Comparison of ENCODE assay signal across 9 cellular contexts in the genomic region with DNA sequence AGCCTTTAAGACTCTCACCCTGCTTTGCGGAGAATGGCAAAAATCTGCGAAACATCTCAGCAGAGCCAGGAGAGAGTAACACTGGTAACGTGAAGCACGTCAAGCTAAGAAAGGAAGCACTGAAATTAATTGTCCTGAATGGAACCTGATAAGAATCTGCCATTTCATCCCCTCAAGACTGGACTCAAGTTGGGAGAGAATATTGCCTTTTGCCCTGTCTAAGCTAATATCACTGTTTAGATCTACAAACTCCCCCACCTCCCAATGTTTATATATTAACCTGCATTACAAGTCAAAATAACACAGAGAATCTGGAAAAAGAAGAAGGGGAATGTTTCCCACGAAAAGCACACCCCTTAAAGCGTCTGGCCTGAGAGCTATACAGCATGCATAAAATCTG. TPM values are rescaled to one million over a fixed set of nuclear protein-coding genes. Genes with fewer than 3 reads are reported as not detected.
DNase-seq lines count a peak whose midpoint lies in the region; TF ChIP-seq lines count a peak whose summit lies in the region.
"Had no signal": no experiment of that assay in that cellular context is flagged by ENCODE, and none has a peak within 500 bp of the region (broad histone marks: within the 10 kb centered on the region; RNA-seq: fewer than 3 reads in every experiment).

No MANE protein-coding gene starts in this region.

- H3K4me3 ChIP-seq in ascending aorta (peak overlapping the region; percentile 74 to 88), transverse colon (peak overlapping the region; percentile 73 to 95 (median 82))

- TF ChIP-seq CTCF in ascending aorta (IDR thresholded peaks at IDR 0.05), result no peak
- TF ChIP-seq CTCF in mesothelial cell of epicardium (IDR thresholded peaks at IDR 0.05; ENCODE audit: unreplicated experiment), result no peak
- TF ChIP-seq CTCF in transverse colon (IDR thresholded peaks at IDR 0.05), result no peak

- H3K9me3 Mint-ChIP-seq in activated naive CD4-positive, alpha-beta T cell treated with anti-CD3 and anti-CD28 coated beads, Interleukin-2, amount 10 ng/mL, durations not matched to agents 7 days and 5 days, result no peaks in the 10 kb centered on the region
- no peaks in the 10 kb centered on the region for H3K9me3 Mint-ChIP-seq in mesothelial cell of epicardium

- H3K9me3 ChIP-seq in ascending aorta (no peaks in the 10 kb centered on the region), transverse colon (no peaks in the 10 kb centered on the region)

- TF ChIP-seq POLR2A in transverse colon (IDR thresholded peaks at IDR 0.05), result no peak

- WGBS in transverse colon (ENCODE audit: low coverage in 1 of 2), 2 donors, result 32 to 62% methylated on average over 4 to 6 of the region's 6 CpGs

- CTCF ChIA-PET in activated naive CD4-positive, alpha-beta T cell treated with anti-CD3 and anti-CD28 coated beads, Interleukin-2, amount 10 ng/mL, durations not matched to agents 7 days and 5 days (lab: Charles Lee), result interaction anchor here (0.8 to 1.1 kb wide), 3 partner anchors 12 to 126 kb away, joined by 3 read pairs; no protein-coding TSS in a partner anchor

- H3K4me1 ChIP-seq in ascending aorta (peaks cover 7 to 24% of the 10 kb centered on the region in 2 donors), transverse colon (peaks cover 13 to 34% (median 30%) of the 10 kb centered on the region in 4 donors)

- intact Hi-C loops in ascending aorta (cut with DNase I) (loop anchor here (10.0 kb wide), 1 partner anchor 1614 kb away; a partner anchor contains a TSS), transverse colon (cut with DNase I; ENCODE audit: low total_unique reads) (no loop called here)

- peak overlapping the region; percentile 89 for H3K4me3 Mint-ChIP-seq in activated naive CD4-positive, alpha-beta T cell treated with anti-CD3 and anti-CD28 coated beads, Interleukin-2, amount 10 ng/mL, durations not matched to agents 7 days and 5 days
- H3K4me3 Mint-ChIP-seq in mesothelial cell of epicardium, result peak overlapping the region; percentile 78

- no peaks in the 10 kb centered on the region for H3K27me3 ChIP-seq in ascending aorta
- H3K27me3 ChIP-seq in transverse colon, result no peaks in the 10 kb centered on the region

- H3K36me3 Mint-ChIP-seq in activated naive CD4-positive, alpha-beta T cell treated with anti-CD3 and anti-CD28 coated beads, Interleukin-2, amount 10 ng/mL, durations not matched to agents 7 days and 5 days, result peaks cover 17% of the 10 kb centered on the region
- H3K36me3 Mint-ChIP-seq in mesothelial cell of epicardium, result no peaks in the 10 kb centered on the region

- peak overlapping the region; percentile 96 to 97 for H3K27ac ChIP-seq in ascending aorta
- H3K27ac ChIP-seq in transverse colon, result peak overlapping the region; percentile 94 to 100 (median 99)

- DNase-seq in activated naive CD4-positive, alpha-beta T cell treated with anti-CD3 and anti-CD28 coated beads, Interleukin-2, amount 10 ng/mL, durations not matched to agents 7 days and 5 days, result no peak
- no peak for DNase-seq in activated naive CD4-positive, alpha-beta T cell (lab: John Stamatoyannopoulos, UW)
- DNase-seq in ascending aorta (ENCODE audit: low spot score in 2 of 2) (no peak), mesothelial cell of epicardium (ENCODE audit: low spot score in 2 of 2, unreplicated experiment in 2 of 2) (no peak), transverse colon (no peak), NCI-H2171 treated with DMSO at 0.1 percent for 48 hours (lab: John Stamatoyannopoulos, UW) (no peak), DMS79 treated with DMSO at 0.1 percent for 48 hours (lab: John Stamatoyannopoulos, UW) (no peak), SW480 (ENCODE audit: low spot score) (no peak)
- DNase-seq: stimulated activated CD4-positive, alpha-beta T cell treated with anti-CD3 and anti-CD28 coated beads, Interleukin-12 subunit alpha, Interleukin-12 subunit beta, amount 100 ng/mL, for 4 hours had no signal

- no peak for TF ChIP-seq EP300 in transverse colon (IDR thresholded peaks at IDR 0.05; ENCODE audit: low read depth)

- H3K27ac Mint-ChIP-seq in activated naive CD4-positive, alpha-beta T cell treated with anti-CD3 and anti-CD28 coated beads, Interleukin-2, amount 10 ng/mL, durations not matched to agents 7 days and 5 days, result peak overlapping the region; percentile 98
- H3K27ac Mint-ChIP-seq in mesothelial cell of epicardium, result peak overlapping the region; percentile 32

- in situ Hi-C loops in transverse colon (cut with MboI; ENCODE audit: low pct_ligation_motif_present in 1 of 4, low pct_unique_long_range_greater_than_20kb in 1 of 4, low sequenced_read_pairs in 3 of 4), result loop anchor here in 2 of 4 donors (5.0 to 25.0 kb wide), 2 partner anchors 91 to 149 kb away; a partner anchor contains a TSS

- H3K36me3 ChIP-seq in ascending aorta (no peaks in the 10 kb centered on the region), transverse colon (no peaks in the 10 kb centered on the region)

- peaks cover 41% of the 10 kb centered on the region for H3K4me1 Mint-ChIP-seq in activated naive CD4-positive, alpha-beta T cell treated with anti-CD3 and anti-CD28 coated beads, Interleukin-2, amount 10 ng/mL, durations not matched to agents 7 days and 5 days
- H3K4me1 Mint-ChIP-seq in mesothelial cell of epicardium, result peaks cover 35% of the 10 kb centered on the region

- peaks cover 3% of the 10 kb centered on the region for H3K27me3 Mint-ChIP-seq in activated naive CD4-positive, alpha-beta T cell treated with anti-CD3 and anti-CD28 coated beads, Interleukin-2, amount 10 ng/mL, durations not matched to agents 7 days and 5 days
- peaks cover 3% of the 10 kb centered on the region for H3K27me3 Mint-ChIP-seq in mesothelial cell of epicardium (ENCODE audit: low read depth)

RNA-seq across cellular contexts. Expression of a gene that starts 1.6 kb away (rescaled TPM):
- total RNA-seq in ascending aorta (10.5 TPM), mesothelial cell of epicardium (4.2 to 7.8 TPM (median 6.2 TPM) in 3 replicates), transverse colon (10 to 100 TPM; 21.3 to 35.5 (median 30.2) TPM)

RNA-seq across cellular contexts. Expression of a gene that starts 26.6 kb away (rescaled TPM):
- not detected for total RNA-seq in ascending aorta
- not detected in 3 replicates for total RNA-seq in mesothelial cell of epicardium
- total RNA-seq in transverse colon, result not detected
